19 cellular contexts compared by ENCODE assay signal in the genomic region with DNA sequence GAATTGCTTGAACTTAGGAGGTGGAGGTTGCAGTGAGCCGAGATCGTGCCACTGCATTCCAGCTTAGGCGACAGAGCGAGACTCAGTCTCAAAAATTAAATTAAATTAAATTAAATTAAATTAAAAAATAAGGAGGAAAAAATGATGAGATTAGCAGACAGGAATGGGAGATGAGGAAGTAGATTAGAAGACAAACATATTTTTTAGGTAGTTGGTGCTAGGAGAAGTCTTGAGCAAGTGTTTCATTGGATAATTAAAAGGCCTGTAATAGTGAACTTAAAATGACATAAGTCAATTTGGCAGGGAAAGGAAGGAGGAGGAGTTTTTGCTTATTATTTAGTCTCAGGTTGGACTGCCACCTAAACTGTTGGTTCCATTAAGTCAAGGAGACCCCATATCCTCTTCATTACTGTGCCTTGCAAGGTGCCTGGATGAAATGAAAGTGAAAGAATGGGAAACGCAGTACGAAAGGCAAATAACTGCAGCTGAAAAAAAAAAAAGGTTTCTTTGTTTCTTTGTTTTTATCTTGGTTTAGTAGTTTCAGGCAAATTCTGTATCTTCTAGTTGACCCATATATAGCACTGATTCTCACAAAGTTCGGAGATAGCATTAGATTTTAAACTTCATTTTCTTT.
DNase-seq lines count a peak whose midpoint lies in the region; ATAC-seq, FAIRE-seq and TF ChIP-seq lines count a peak whose summit lies in the region.
"Had no signal": no experiment of that assay in that cellular context is flagged by ENCODE, and none has a peak within 500 bp of the region (broad histone marks: within the 10 kb centered on the region; RNA-seq: fewer than 3 reads in every experiment).

No MANE protein-coding gene starts in this region.

- H3K9me3 ChIP-seq in HepG2 (ENCODE audit: low read length) (no peaks in the 10 kb centered on the region), right lobe of liver (no peaks in the 10 kb centered on the region)
- H3K9me3 ChIP-seq: adrenal gland, BE2C, sigmoid colon, tibial nerve had no signal

- no peaks in the 10 kb centered on the region for H3K36me3 ChIP-seq in HepG2 (replicated peaks in 1 of 2; ENCODE audit: control insufficient read depth in 1 of 2, insufficient read depth in 2 of 2, low read length in 2 of 2)
- H3K36me3 ChIP-seq in right lobe of liver = no peaks in the 10 kb centered on the region
- H3K36me3 ChIP-seq: adrenal gland, BE2C, sigmoid colon, tibial nerve had no signal

- H3K27ac Mint-ChIP-seq in activated CD8-positive, alpha-beta T cell treated with anti-CD3 and anti-CD28 coated beads, Interleukin-2, amount 10 ng/mL, durations not matched to agents 7 days and 5 days = no peak overlapping the region
- H3K27ac Mint-ChIP-seq in stimulated activated naive B cell treated with anti-CD40 and anti-IgM and Interleukin-4, amounts not matched to agents 10 μg/mL and 1 μg/mL and 100 μg/mL, for 72 hours = no peak overlapping the region
- H3K27ac Mint-ChIP-seq: effector memory CD8-positive, alpha-beta T cell had no signal

- CTCF ChIA-PET in HepG2 (lab: Yijun Ruan, JAX; ENCODE audit: low intra/inter-chr PET ratio, low total read pairs) (no interaction called here), GM10248 (lab: Yijun Ruan, JAX) (interaction anchor here (1.8 to 1.9 kb wide), 2 partner anchors 8 kb away, joined by 4 read pairs; no protein-coding TSS in a partner anchor)
- CTCF ChIA-PET in activated CD8-positive, alpha-beta T cell treated with anti-CD3 and anti-CD28 coated beads, Interleukin-2, amount 10 ng/mL, durations not matched to agents 7 days and 5 days (lab: Charles Lee) = no interaction called here

- H3K27me3 ChIP-seq in HepG2 (ENCODE audit: control insufficient read depth in 1 of 2, insufficient read depth in 2 of 2, low read length in 2 of 2) (no peaks in the 10 kb centered on the region), right lobe of liver (no peaks in the 10 kb centered on the region)
- H3K27me3 ChIP-seq: adrenal gland, BE2C, sigmoid colon, tibial nerve had no signal

- POLR2A ChIA-PET in HepG2 (lab: Yijun Ruan, JAX) (no interaction called here), GM10248 (lab: Yijun Ruan, JAX) (no interaction called here)
- POLR2A ChIA-PET in activated CD8-positive, alpha-beta T cell treated with anti-CD3 and anti-CD28 coated beads, Interleukin-2, amount 10 ng/mL, durations not matched to agents 7 days and 5 days (lab: Charles Lee) = no interaction called here

- no peaks in the 10 kb centered on the region for H3K9me3 Mint-ChIP-seq in activated CD8-positive, alpha-beta T cell treated with anti-CD3 and anti-CD28 coated beads, Interleukin-2, amount 10 ng/mL, durations not matched to agents 7 days and 5 days (ENCODE audit: insufficient read depth)
- no peaks in the 10 kb centered on the region for H3K9me3 Mint-ChIP-seq in stimulated activated naive B cell treated with anti-CD40 and anti-IgM and Interleukin-4, amounts not matched to agents 10 μg/mL and 1 μg/mL and 100 μg/mL, for 72 hours
- H3K9me3 Mint-ChIP-seq: effector memory CD8-positive, alpha-beta T cell had no signal

- no peaks in the 10 kb centered on the region for H4K20me1 ChIP-seq in HepG2 (ENCODE audit: insufficient read depth, low read length)

- no peak overlapping the region for H2AFZ ChIP-seq in HepG2 (ENCODE audit: low read length)

- ATAC-seq in HepG2 = no peak
- no peak for ATAC-seq in right lobe of liver
- ATAC-seq in HG02642 (IDR thresholded peaks at IDR 0.05; ENCODE audit: poor library complexity, unreplicated experiment) = peak; percentile 42
- no peak for ATAC-seq in activated CD8-positive, alpha-beta T cell treated with anti-CD3 and anti-CD28 coated beads, Interleukin-2, amount 10 ng/mL, durations not matched to agents 7 days and 5 days
- no peak for ATAC-seq in stimulated activated naive B cell treated with anti-CD40 and anti-IgM and Interleukin-4, amounts not matched to agents 10 μg/mL and 1 μg/mL and 100 μg/mL, for 72 hours (replicated peaks)
- ATAC-seq: effector memory CD8-positive, alpha-beta T cell had no signal

- FAIRE-seq in HepG2 (lab: Jason Lieb, UNC) = no peak
- FAIRE-seq: keratinocyte had no signal

- no peaks in the 10 kb centered on the region for H3K79me2 ChIP-seq in HepG2 (ENCODE audit: insufficient read depth, low read length)

- 0 out of 2 replicates have a peak overlapping the region, but pooled peaks have one; percentile 26 for H3K4me2 ChIP-seq in HepG2 (ENCODE audit: low read depth, low read length)

- no peak for TF ChIP-seq POLR2A in HepG2 (IDR thresholded peaks at IDR 0.05; ENCODE audit: insufficient read depth in 1 of 2, low read depth in 2 of 2, low read length in 2 of 2)
- TF ChIP-seq POLR2A in right lobe of liver (IDR thresholded peaks at IDR 0.05) = no peak

- H3K27ac ChIP-seq in HepG2 (ENCODE audit: extremely low read length, insufficient read depth, low read length) (no peak overlapping the region), right lobe of liver (no peak overlapping the region)
- H3K27ac ChIP-seq: adrenal gland, tibial nerve had no signal

- DNase-seq in HepG2 (ENCODE audit: low spot score) (no peak), right lobe of liver (no peak), A172 (ENCODE audit: low spot score) (no peak), NCI-H187 (lab: John Stamatoyannopoulos, UW) (no peak), GM10248 (ENCODE audit: extremely low spot score) (no peak)
- no peak for DNase-seq in activated CD8-positive, alpha-beta T cell treated with anti-CD3 and anti-CD28 coated beads, Interleukin-2, amount 10 ng/mL, durations not matched to agents 7 days and 5 days
- DNase-seq in stimulated activated naive B cell treated with anti-CD40 and anti-IgM and Interleukin-4, amounts not matched to agents 10 μg/mL and 1 μg/mL and 100 μg/mL, for 72 hours = no peak
- DNase-seq: adrenal gland; BE2C; central memory CD4-positive, alpha-beta T cell; DMS153; effector memory CD8-positive, alpha-beta T cell; mesenchymal stem cell; NCI-H1048; RPMI8226; sigmoid colon had no signal

- no peak for TF ChIP-seq RAD21 in HepG2 (CRISPR knock-in tag; IDR thresholded peaks at IDR 0.05)

- TF ChIP-seq EP300 in HepG2 (IDR thresholded peaks at IDR 0.05; ENCODE audit: low read depth in 2 of 2, low read length in 2 of 2) (no peak), HepG2 (CRISPR knock-in tag; IDR thresholded peaks at IDR 0.05; ENCODE audit: borderline replicate concordance) (no peak)

- H3K4me3 Mint-ChIP-seq in activated CD8-positive, alpha-beta T cell treated with anti-CD3 and anti-CD28 coated beads, Interleukin-2, amount 10 ng/mL, durations not matched to agents 7 days and 5 days = peak overlapping the region; percentile 58
- peak overlapping the region; percentile 2 to 20 for H3K4me3 Mint-ChIP-seq in stimulated activated naive B cell treated with anti-CD40 and anti-IgM and Interleukin-4, amounts not matched to agents 10 μg/mL and 1 μg/mL and 100 μg/mL, for 72 hours

- TF ChIP-seq CTCF in HepG2 (CRISPR knock-in tag; IDR thresholded peaks at IDR 0.05) (no peak), right lobe of liver (IDR thresholded peaks at IDR 0.05) (no peak), GM10248 (IDR thresholded peaks at IDR 0.05; ENCODE audit: control extremely low read depth, extremely low read depth, low read depth, missing control alignments) (no peak)

- 34% methylated on average over 7 of the region's 7 CpGs for WGBS in HepG2 (ENCODE audit: low lambda C conversion rate)
- WGBS in right lobe of liver (ENCODE audit: insufficient coverage, low coverage, low lambda C conversion rate, missing lambda C conversion rate) = 68% methylated on average over 7 of the region's 7 CpGs

- H3K4me1 Mint-ChIP-seq in activated CD8-positive, alpha-beta T cell treated with anti-CD3 and anti-CD28 coated beads, Interleukin-2, amount 10 ng/mL, durations not matched to agents 7 days and 5 days (ENCODE audit: low read depth) = peaks cover 2% of the 10 kb centered on the region
- H3K4me1 Mint-ChIP-seq in stimulated activated naive B cell treated with anti-CD40 and anti-IgM and Interleukin-4, amounts not matched to agents 10 μg/mL and 1 μg/mL and 100 μg/mL, for 72 hours = no peaks in the 10 kb centered on the region

- no peak overlapping the region for H3K4me3 ChIP-seq in HepG2 (replicated peaks in 1 of 3; ENCODE audit: insufficient read depth in 1 of 3, low read depth in 2 of 3, low read length in 3 of 3)
- no peak overlapping the region for H3K4me3 ChIP-seq in right lobe of liver
- H3K4me3 ChIP-seq: adrenal gland, sigmoid colon, tibial nerve had no signal

- no peaks in the 10 kb centered on the region for H3K36me3 Mint-ChIP-seq in activated CD8-positive, alpha-beta T cell treated with anti-CD3 and anti-CD28 coated beads, Interleukin-2, amount 10 ng/mL, durations not matched to agents 7 days and 5 days (ENCODE audit: low read depth)
- H3K36me3 Mint-ChIP-seq in stimulated activated naive B cell treated with anti-CD40 and anti-IgM and Interleukin-4, amounts not matched to agents 10 μg/mL and 1 μg/mL and 100 μg/mL, for 72 hours = no peaks in the 10 kb centered on the region

- H3K9ac ChIP-seq in HepG2 (ENCODE audit: insufficient read depth, low read depth, low read length) = no peak overlapping the region

- H3K4me1 ChIP-seq in HepG2 (ENCODE audit: insufficient read depth, low read length) (no peaks in the 10 kb centered on the region), right lobe of liver (no peaks in the 10 kb centered on the region)
- H3K4me1 ChIP-seq: adrenal gland, tibial nerve had no signal

- intact Hi-C loops in HepG2 (cut with micrococcal nuclease; ENCODE audit: unreplicated experiment) (no loop called here), right lobe of liver (cut with DNase I) (no loop called here)

- no TSS peak for BruUV-seq in HepG2 (replicated peaks; lab: Mats Ljungman, UMichigan)

- H3K27me3 Mint-ChIP-seq in activated CD8-positive, alpha-beta T cell treated with anti-CD3 and anti-CD28 coated beads, Interleukin-2, amount 10 ng/mL, durations not matched to agents 7 days and 5 days (ENCODE audit: low read depth) = no peaks in the 10 kb centered on the region
- H3K27me3 Mint-ChIP-seq in stimulated activated naive B cell treated with anti-CD40 and anti-IgM and Interleukin-4, amounts not matched to agents 10 μg/mL and 1 μg/mL and 100 μg/mL, for 72 hours = no peaks in the 10 kb centered on the region
- H3K27me3 Mint-ChIP-seq: effector memory CD8-positive, alpha-beta T cell had no signal

- in situ Hi-C loops in HepG2 (cut with HindIII; ENCODE audit: extremely low pct_ligation_motif_present, low pct_unique_long_range_greater_than_20kb) = no loop called here

TF ChIP-seq in HepG2, 621 proteins besides CTCF, POLR2A, EP300 and RAD21 (continues in another document):
- no peak for TF ChIP-seq ZNF724P (CRISPR knock-in tag; IDR thresholded peaks at IDR 0.05; ENCODE audit: borderline replicate concordance)
- TF ChIP-seq LCORL (IDR thresholded peaks at IDR 0.05) = no peak
- TF ChIP-seq LCORL (CRISPR knock-in tag; IDR thresholded peaks at IDR 0.05) = no peak
- TF ChIP-seq PHF5A (CRISPR knock-in tag; IDR thresholded peaks at IDR 0.05; ENCODE audit: low read depth, unreplicated experiment) = no peak
- TF ChIP-seq WIZ (CRISPR knock-in tag; IDR thresholded peaks at IDR 0.05) = no peak
